In genomic region chr11:4459470-4459869, GRCh38 we compare ENCODE assay signal across 1 cellular context.
TF ChIP-seq lines count a peak whose summit lies in the region.

No MANE protein-coding gene starts in this region.

TF ChIP-seq in WTC11, 78 proteins besides CTCF, POLR2A, EP300 and RAD21 (continued from another document):
- TF ChIP-seq PREB (CRISPR knock-in tag; IDR thresholded peaks at IDR 0.05; ENCODE audit: borderline replicate concordance) (no peak), NFE2L1 (CRISPR knock-in tag; IDR thresholded peaks at IDR 0.05) (no peak)
